ENCODE assay signal across 13 cellular contexts in the genomic region with DNA sequence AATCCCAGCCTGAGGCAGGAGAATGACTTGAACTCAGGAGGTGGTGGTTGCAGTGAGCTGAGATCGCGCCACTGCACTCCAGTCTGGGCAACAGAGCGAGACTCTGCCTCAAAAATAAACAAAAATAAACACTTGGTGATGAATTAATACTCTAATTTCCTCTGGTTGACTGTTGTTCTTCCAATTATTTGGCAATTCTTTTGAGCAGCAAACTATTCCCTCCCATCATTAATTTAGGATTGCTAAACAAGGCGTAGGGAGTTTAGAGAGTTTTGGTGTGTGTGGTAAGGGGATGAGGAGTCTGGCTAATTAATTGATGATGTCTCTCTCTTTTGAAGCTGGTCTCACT. TPM values are rescaled to one million over a fixed set of nuclear protein-coding genes. Genes with fewer than 3 reads are reported as not detected.
DNase-seq lines count a peak whose midpoint lies in the region; ATAC-seq, FAIRE-seq and TF ChIP-seq lines count a peak whose summit lies in the region.
"Had no signal": no experiment of that assay in that cellular context is flagged by ENCODE, and none has a peak within 500 bp of the region (broad histone marks: within the 10 kb centered on the region; RNA-seq: fewer than 3 reads in every experiment).

No MANE protein-coding gene starts in this region.

- H3K4me3 ChIP-seq in HepG2 (replicated peaks in 1 of 3; ENCODE audit: insufficient read depth in 1 of 3, low read depth in 2 of 3, low read length in 3 of 3) (no peak overlapping the region), right lobe of liver (no peak overlapping the region), mesodermal cell (ENCODE audit: extremely low read depth, insufficient read depth, low read length, poor library complexity, severe bottlenecking) (no peak overlapping the region), urinary bladder (ENCODE audit: low read depth, low read length) (no peak overlapping the region), spleen (no peak overlapping the region)

- no peak for FAIRE-seq in HepG2 (lab: Jason Lieb, UNC)

- peaks cover 19% of the 10 kb centered on the region for H4K20me1 ChIP-seq in HepG2 (ENCODE audit: insufficient read depth, low read length)

- no peak overlapping the region for H2AFZ ChIP-seq in HepG2 (ENCODE audit: low read length)

- H3K27ac ChIP-seq in HepG2 (ENCODE audit: extremely low read length, insufficient read depth, low read length) (peak overlapping the region; percentile 62), right lobe of liver (no peak overlapping the region), mesodermal cell (ENCODE audit: low read depth, low read length, severe bottlenecking) (peak overlapping the region; percentile 99), urinary bladder (ENCODE audit: low read depth) (peak overlapping the region; percentile 81), spleen (peak overlapping the region in 2 of 8 donors; percentile 87 to 91)

- 0 out of 2 replicates have a peak overlapping the region, but pooled peaks have one; percentile 20 for H3K9ac ChIP-seq in HepG2 (ENCODE audit: insufficient read depth, low read depth, low read length)

- peaks cover 39% of the 10 kb centered on the region for H3K4me1 Mint-ChIP-seq in brain

- intact Hi-C loops in HepG2 (cut with micrococcal nuclease; ENCODE audit: unreplicated experiment) = no loop called here
- intact Hi-C loops in right lobe of liver (cut with DNase I) = no loop called here
- intact Hi-C loops in spleen (cut with DNase I; ENCODE audit: low total_unique reads) = no loop called here

- H3K4me3 Mint-ChIP-seq in brain = peak overlapping the region in 4 of 5 experiments; percentile 50 to 86 (median 72)
- H3K4me3 Mint-ChIP-seq: activated naive CD8-positive, alpha-beta T cell treated with anti-CD3 and anti-CD28 coated beads for 36 hours had no signal

- BruUV-seq in HepG2 (replicated peaks; lab: Mats Ljungman, UMichigan) = no TSS peak

- H3K4me1 ChIP-seq in HepG2 (ENCODE audit: insufficient read depth, low read length) (peaks cover 31% of the 10 kb centered on the region), right lobe of liver (peaks cover 0 to 27% (median 2%) of the 10 kb centered on the region in 4 donors), mesodermal cell (ENCODE audit: control insufficient read depth, insufficient read depth, low read length, poor library complexity, severe bottlenecking) (peaks cover 15% of the 10 kb centered on the region), urinary bladder (ENCODE audit: insufficient read depth) (no peaks in the 10 kb centered on the region), spleen (peaks cover 10 to 50% (median 40%) of the 10 kb centered on the region in 6 donors)

- DNase-seq in HepG2 (ENCODE audit: low spot score) (no peak), right lobe of liver (no peak), GM19240 (ENCODE audit: insufficient read length, low spot score) (no peak), spleen (no peak)
- DNase-seq: C1 segment of cervical spinal cord; effector CD8-positive, alpha-beta T cell; NCI-H526 had no signal

- TF ChIP-seq CTCF in HepG2 (CRISPR knock-in tag; IDR thresholded peaks at IDR 0.05) (no peak), right lobe of liver (IDR thresholded peaks at IDR 0.05) (no peak), brain (conservative IDR thresholded peaks at IDR 0.05) (no peak), spleen (IDR thresholded peaks at IDR 0.05 in 8 of 11, conservative IDR thresholded peaks at IDR 0.05 in 3 of 11) (no peak)

- H3K79me2 ChIP-seq in HepG2 (ENCODE audit: insufficient read depth, low read length) = peaks cover 42% of the 10 kb centered on the region

- H3K27me3 ChIP-seq in HepG2 (ENCODE audit: control insufficient read depth in 1 of 2, insufficient read depth in 2 of 2, low read length in 2 of 2) (no peaks in the 10 kb centered on the region; a peak in 1 of 5 replicates), right lobe of liver (no peaks in the 10 kb centered on the region), spleen (replicated peaks in 1 of 7) (peaks cover 0 to 62% (median 12%) of the 10 kb centered on the region in 7 donors)

- peak overlapping the region; percentile 46 to 93 (median 91) for H3K27ac Mint-ChIP-seq in brain
- H3K27ac Mint-ChIP-seq: activated naive CD8-positive, alpha-beta T cell treated with anti-CD3 and anti-CD28 coated beads for 36 hours had no signal

- in situ Hi-C loops in HepG2 (cut with HindIII; ENCODE audit: extremely low pct_ligation_motif_present, low pct_unique_long_range_greater_than_20kb) = no loop called here

- H3K9me3 Mint-ChIP-seq in brain = peaks cover 0 to 7% (median 0%) of the 10 kb centered on the region in 5 experiments
- H3K9me3 Mint-ChIP-seq: activated naive CD8-positive, alpha-beta T cell treated with anti-CD3 and anti-CD28 coated beads for 36 hours had no signal

- no peak overlapping the region; the same call in 1 of the 2 replicates for H3K4me2 ChIP-seq in HepG2 (ENCODE audit: low read depth, low read length)

- H3K36me3 ChIP-seq in HepG2 (replicated peaks in 1 of 2; ENCODE audit: control insufficient read depth in 1 of 2, insufficient read depth in 2 of 2, low read length in 2 of 2) (peaks cover 0 to 5% of the 10 kb centered on the region in 2 experiments; a peak in 4 of 5 replicates), right lobe of liver (no peaks in the 10 kb centered on the region), mesodermal cell (ENCODE audit: control insufficient read depth, insufficient read depth, low read length) (peaks cover 19% of the 10 kb centered on the region), urinary bladder (ENCODE audit: insufficient read depth) (no peaks in the 10 kb centered on the region), spleen (no peaks in the 10 kb centered on the region)

- ATAC-seq in HepG2 (no peak), right lobe of liver (no peak), HG02610 (IDR thresholded peaks at IDR 0.05; ENCODE audit: unreplicated experiment) (no peak)

- TF ChIP-seq EP300 in HepG2 (IDR thresholded peaks at IDR 0.05; ENCODE audit: low read depth in 2 of 2, low read length in 2 of 2) (no peak), HepG2 (CRISPR knock-in tag; IDR thresholded peaks at IDR 0.05; ENCODE audit: borderline replicate concordance) (no peak)

- H3K9me3 ChIP-seq in HepG2 (ENCODE audit: low read length) (no peaks in the 10 kb centered on the region), right lobe of liver (no peaks in the 10 kb centered on the region), mesodermal cell (ENCODE audit: control insufficient read depth, low read length) (no peaks in the 10 kb centered on the region), spleen (no peaks in the 10 kb centered on the region)

- 93% methylated on average over 4 of the region's 4 CpGs for WGBS in HepG2 (ENCODE audit: low lambda C conversion rate)
- 75% methylated on average over 4 of the region's 4 CpGs for WGBS in right lobe of liver (ENCODE audit: insufficient coverage, low coverage, low lambda C conversion rate, missing lambda C conversion rate)
- WGBS in mesodermal cell (ENCODE audit: insufficient coverage in 2 of 2), 2 experiments = no CpG with 5 or more reads among the region's 4 CpGs
- WGBS in urinary bladder = 71% methylated on average over 4 of the region's 4 CpGs
- WGBS in spleen, 5 donors = 79 to 86% (median 85%) methylated on average over 4 of the region's 4 CpGs

- POLR2A ChIA-PET in HepG2 (lab: Yijun Ruan, JAX) = interaction anchor here (7.8 to 13.6 kb wide), 2 partner anchors 15 to 29 kb away, joined by 362 to 1427 read pairs; no protein-coding TSS in a partner anchor

- CTCF ChIA-PET in HepG2 (lab: Yijun Ruan, JAX; ENCODE audit: low intra/inter-chr PET ratio, low total read pairs) = interaction anchor here (2.7 kb wide), 1 partner anchor 10 kb away, joined by 10 read pairs; no protein-coding TSS in a partner anchor

- no peaks in the 10 kb centered on the region for H3K36me3 Mint-ChIP-seq in brain
- H3K36me3 Mint-ChIP-seq: activated naive CD8-positive, alpha-beta T cell treated with anti-CD3 and anti-CD28 coated beads for 36 hours had no signal

- TF ChIP-seq RAD21 in HepG2 (CRISPR knock-in tag; IDR thresholded peaks at IDR 0.05) = no peak

- peaks cover 29% of the 10 kb centered on the region for H3K27me3 Mint-ChIP-seq in brain

- TF ChIP-seq POLR2A in HepG2 (IDR thresholded peaks at IDR 0.05; ENCODE audit: insufficient read depth in 1 of 2, low read depth in 2 of 2, low read length in 2 of 2) = no peak
- TF ChIP-seq POLR2A in right lobe of liver (IDR thresholded peaks at IDR 0.05) = no peak
- no peak for TF ChIP-seq POLR2A in spleen (IDR thresholded peaks at IDR 0.05)

RNA-seq across cellular contexts. Expression of a gene that starts 2.7 kb away (rescaled TPM):
- total RNA-seq in HepG2 (2016; rRNA removed; fragmentation: Illumina TruSeq; extraction: Trizol) = 315 and 419 TPM in 2 replicates
- total RNA-seq in HepG2 (2016; cell fraction: cytosol; rRNA removed; fragmentation: Illumina TruSeq; extraction: Trizol; ENCODE audit: low read depth) = 421 and 422 TPM in 2 replicates
- 297 and 421 TPM in 2 replicates for total RNA-seq in HepG2 (2016; cell fraction: insoluble cytoplasmic fraction; rRNA removed; fragmentation: Illumina TruSeq; extraction: Trizol)
- 329 and 339 TPM in 2 replicates for total RNA-seq in HepG2 (2016; cell fraction: membrane; rRNA removed; fragmentation: Illumina TruSeq; extraction: Trizol)
- total RNA-seq in HepG2 (2016; cell fraction: nucleus; rRNA removed; fragmentation: Illumina TruSeq; extraction: Trizol) = 273 and 295 TPM in 2 replicates
- polyA plus RNA-seq in HepG2 (2011; rRNA removed) = 258 and 320 TPM in 2 replicates
- 494 and 1,223 TPM in 2 replicates for polyA plus RNA-seq in HepG2 (2011; cell fraction: cytosol; rRNA removed)
- 541 and 1,398 TPM in 2 replicates for polyA plus RNA-seq in HepG2 (2011; cell fraction: nucleus; rRNA removed)
- polyA plus RNA-seq in HepG2 (2012) = 119 and 147 TPM in 2 replicates
- 99.0 and 102 TPM in 2 replicates for polyA plus RNA-seq in HepG2 (2016; cell fraction: cytosol; fragmentation: Illumina TruSeq; extraction: Trizol; ENCODE audit: low read depth)
- polyA plus RNA-seq in HepG2 (2016; cell fraction: insoluble cytoplasmic fraction; fragmentation: Illumina TruSeq; extraction: Trizol; ENCODE audit: low read depth) = 273 and 282 TPM in 2 replicates
- 104 TPM in 2 replicates for polyA plus RNA-seq in HepG2 (2016; cell fraction: membrane; fragmentation: Illumina TruSeq; extraction: Trizol; ENCODE audit: low read depth)
- 496 and 499 TPM in 2 replicates for polyA plus RNA-seq in HepG2 (2016; cell fraction: nucleus; fragmentation: Illumina TruSeq; extraction: Trizol; ENCODE audit: insufficient read depth, low read depth)
- 259 and 709 TPM in 2 replicates for polyA minus RNA-seq in HepG2 (2011; rRNA and poly(A)+ RNA removed; ENCODE audit: low replicate concordance)
- 242 and 434 TPM in 2 replicates for polyA minus RNA-seq in HepG2 (2011; cell fraction: cytosol; rRNA and poly(A)+ RNA removed)
- polyA minus RNA-seq in HepG2 (2011; cell fraction: nucleus; rRNA and poly(A)+ RNA removed) = 194 and 456 TPM in 2 replicates
- total RNA-seq in right lobe of liver = 100 to 1,000 TPM in 2 of 6 experiments, 10 to 100 TPM in 4; 12.9 to 300 (median 35.0) TPM
- polyA plus RNA-seq in brain (ENCODE audit: insufficient read depth, low read depth, low replicate concordance) = 109 TPM
- 455 TPM for polyA plus RNA-seq in mesodermal cell (2013, experiment 1 of 2)
- 320 TPM for polyA plus RNA-seq in mesodermal cell (2013, experiment 2 of 2)
- total RNA-seq in urinary bladder = 500 TPM
- 683 TPM for polyA plus RNA-seq in urinary bladder
- total RNA-seq in spleen = 100 to 1,000 TPM in 5 of 7 donors, 10 to 100 TPM in 2; 77.1 to 222 (median 124) TPM
- 100 to 1,000 TPM in 2 of 3 donors, 10 to 100 TPM in 1; 47.6 to 131 (median 122) TPM for polyA plus RNA-seq in spleen

RNA-seq across cellular contexts. Expression of a gene that starts 35.3 kb away (rescaled TPM):
- total RNA-seq in HepG2 (2016; rRNA removed; fragmentation: Illumina TruSeq; extraction: Trizol) = not detected in 2 replicates
- total RNA-seq in HepG2 (2016; cell fraction: cytosol; rRNA removed; fragmentation: Illumina TruSeq; extraction: Trizol; ENCODE audit: low read depth) = not detected in 2 replicates
- total RNA-seq in HepG2 (2016; cell fraction: insoluble cytoplasmic fraction; rRNA removed; fragmentation: Illumina TruSeq; extraction: Trizol) = not detected in 2 replicates
- total RNA-seq in HepG2 (2016; cell fraction: membrane; rRNA removed; fragmentation: Illumina TruSeq; extraction: Trizol) = not detected in 2 replicates
- not detected in 2 replicates for total RNA-seq in HepG2 (2016; cell fraction: nucleus; rRNA removed; fragmentation: Illumina TruSeq; extraction: Trizol)
- 0.74 and 1.1 TPM in 2 replicates for polyA plus RNA-seq in HepG2 (2011; rRNA removed)
- 0.97 and 1.4 TPM in 2 replicates for polyA plus RNA-seq in HepG2 (2011; cell fraction: cytosol; rRNA removed)
- polyA plus RNA-seq in HepG2 (2011; cell fraction: nucleus; rRNA removed) = 0.31 TPM in 1 of 2 replicates, not detected in the other
- 0.61 and 0.68 TPM in 2 replicates for polyA plus RNA-seq in HepG2 (2012)
- not detected in 2 replicates for polyA plus RNA-seq in HepG2 (2016; cell fraction: cytosol; fragmentation: Illumina TruSeq; extraction: Trizol; ENCODE audit: low read depth)
- not detected in 2 replicates for polyA plus RNA-seq in HepG2 (2016; cell fraction: insoluble cytoplasmic fraction; fragmentation: Illumina TruSeq; extraction: Trizol; ENCODE audit: low read depth)
- polyA plus RNA-seq in HepG2 (2016; cell fraction: membrane; fragmentation: Illumina TruSeq; extraction: Trizol; ENCODE audit: low read depth) = not detected in 2 replicates
- not detected in 2 replicates for polyA plus RNA-seq in HepG2 (2016; cell fraction: nucleus; fragmentation: Illumina TruSeq; extraction: Trizol; ENCODE audit: insufficient read depth, low read depth)
- polyA minus RNA-seq in HepG2 (2011; rRNA and poly(A)+ RNA removed; ENCODE audit: low replicate concordance) = not detected in 2 replicates
- polyA minus RNA-seq in HepG2 (2011; cell fraction: cytosol; rRNA and poly(A)+ RNA removed) = not detected in 2 replicates
- polyA minus RNA-seq in HepG2 (2011; cell fraction: nucleus; rRNA and poly(A)+ RNA removed) = not detected in 2 replicates
- total RNA-seq in right lobe of liver = not detected
- 6.3 TPM for polyA plus RNA-seq in brain (ENCODE audit: insufficient read depth, low read depth, low replicate concordance)
- polyA plus RNA-seq in mesodermal cell (2013, experiment 1 of 2) = not detected
- polyA plus RNA-seq in mesodermal cell (2013, experiment 2 of 2) = not detected
- 4.8 TPM for total RNA-seq in urinary bladder
- 10.1 TPM for polyA plus RNA-seq in urinary bladder
- 1 to 10 TPM in 3 of 7 donors, not detected in 4; 1.1 to 1.5 (median 1.5) TPM for total RNA-seq in spleen
- 1 to 10 TPM; 1.9 to 4.6 (median 2.0) TPM for polyA plus RNA-seq in spleen
- total RNA-seq: activated CD8-positive, alpha-beta memory T cell treated with anti-CD3 and anti-CD28 coated beads for 36 hours; activated naive CD8-positive, alpha-beta T cell treated with anti-CD3 and anti-CD28 coated beads for 36 hours had no signal

Comparison
In these comparisons a context has a peak if more than half of its experiments do, and no peak if none do; other contexts are left out.
1. H3K27ac ChIP-seq: peak in HepG2 (single experiment), mesodermal cell (single experiment) and urinary bladder (single experiment); none in right lobe of liver (0 of 3).